Comparison of ENCODE assay signal across 17 cellular contexts in the genomic region with DNA sequence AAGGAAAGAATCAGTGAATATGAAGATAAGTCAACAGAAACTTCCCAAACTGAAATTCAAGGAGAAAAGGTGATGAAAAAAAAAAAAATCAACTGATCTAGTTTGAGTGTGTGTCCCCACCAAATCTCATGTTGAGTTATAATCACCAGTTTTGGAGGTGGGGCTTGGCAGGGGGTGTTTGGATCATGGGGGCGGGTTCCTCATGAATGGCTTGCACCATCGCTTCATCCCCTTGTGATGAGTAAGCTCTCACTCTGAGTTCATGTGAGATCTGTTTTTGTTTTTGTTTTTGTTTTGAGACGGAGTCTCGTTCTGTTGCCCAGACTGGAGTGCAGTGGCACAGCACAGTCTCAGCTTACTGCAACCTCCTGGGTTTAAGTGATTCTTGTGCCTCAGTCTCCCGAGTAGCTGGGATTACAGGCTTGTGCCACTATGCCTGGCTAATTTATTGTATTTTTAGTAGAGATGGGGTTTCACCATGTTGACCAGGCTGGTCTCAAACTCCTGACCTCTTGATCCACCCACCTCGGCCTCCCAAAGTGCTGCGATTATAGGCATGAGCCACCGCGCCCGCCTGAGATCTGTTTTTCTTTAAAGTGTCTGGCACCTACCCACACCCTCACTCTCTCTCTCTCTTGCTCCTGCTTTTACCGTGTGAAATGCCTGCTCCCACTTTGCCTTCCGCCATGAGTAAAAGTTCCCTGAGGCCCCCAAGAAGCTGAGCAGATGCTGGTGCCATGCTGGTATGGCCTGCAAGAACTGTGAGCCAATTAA. TPM values are rescaled to one million over a fixed set of nuclear protein-coding genes. Genes with fewer than 3 reads are reported as not detected.
DNase-seq lines count a peak whose midpoint lies in the region; ATAC-seq and TF ChIP-seq lines count a peak whose summit lies in the region.
"Had no signal": no experiment of that assay in that cellular context is flagged by ENCODE, and none has a peak within 500 bp of the region (broad histone marks: within the 10 kb centered on the region; RNA-seq: fewer than 3 reads in every experiment).

No MANE protein-coding gene starts in this region.

- DNase-seq in Calu3 (no peak), endodermal cell (peak; percentile 22), neural crest cell (ENCODE audit: low read depth, low spot score) (no peak), right cardiac atrium (no peak), SKM-1 (lab: John Stamatoyannopoulos, UW; ENCODE audit: unreplicated experiment) (no peak)
- DNase-seq: activated naive CD4-positive, alpha-beta T cell treated with Interleukin-2 at 50 U/mL for 16 hours; HFFc6; Karpas-422; NCI-H1417; NCI-H69; T-helper 1 cell had no signal

- no peaks in the 10 kb centered on the region for H3K27me3 Mint-ChIP-seq in Calu3 (ENCODE audit: unreplicated experiment)
- H3K27me3 Mint-ChIP-seq in endodermal cell (ENCODE audit: insufficient read depth): peaks cover 78% of the 10 kb centered on the region
- H3K27me3 Mint-ChIP-seq in neural crest cell (ENCODE audit: low read depth): peaks cover 49% of the 10 kb centered on the region

- H3K27ac Mint-ChIP-seq in Calu3 (ENCODE audit: unreplicated experiment): peak overlapping the region; percentile 15
- no peak overlapping the region for H3K27ac Mint-ChIP-seq in endodermal cell
- no peak overlapping the region for H3K27ac Mint-ChIP-seq in neural crest cell (ENCODE audit: unreplicated experiment)
- H3K27ac Mint-ChIP-seq: HFFc6 had no signal

- no TSS peak for BruUV-seq in Calu3 (replicated peaks; lab: Mats Ljungman, UMichigan)

- H3K4me1 ChIP-seq in endodermal cell (ENCODE audit: control insufficient read depth, insufficient read depth, low read length) (peaks cover 6% of the 10 kb centered on the region), right cardiac atrium (ENCODE audit: control insufficient read depth, insufficient read depth, low read length) (no peaks in the 10 kb centered on the region)

- H3K9me3 ChIP-seq in endodermal cell (ENCODE audit: control insufficient read depth, low read length) (no peaks in the 10 kb centered on the region), right cardiac atrium (ENCODE audit: control insufficient read depth, low read length) (no peaks in the 10 kb centered on the region)
- H3K9me3 ChIP-seq: ovary had no signal

- ATAC-seq in GM18520 (IDR thresholded peaks at IDR 0.05; ENCODE audit: unreplicated experiment) (peak; percentile 26), HG02852 (IDR thresholded peaks at IDR 0.05; ENCODE audit: unreplicated experiment) (no peak), GM19395 (IDR thresholded peaks at IDR 0.05; ENCODE audit: unreplicated experiment) (no peak), right cardiac atrium (no peak)
- ATAC-seq: Right ventricle myocardium inferior had no signal

- H3K4me1 Mint-ChIP-seq in Calu3 (ENCODE audit: low read depth, unreplicated experiment): peaks cover 3% of the 10 kb centered on the region
- H3K4me1 Mint-ChIP-seq in endodermal cell: peaks cover 13% of the 10 kb centered on the region
- H3K4me1 Mint-ChIP-seq in neural crest cell: peaks cover 11% of the 10 kb centered on the region

- intact Hi-C loops in Calu3 (cut with micrococcal nuclease; ENCODE audit: unreplicated experiment) (no loop called here), right cardiac atrium (cut with DNase I) (no loop called here)

- no peak overlapping the region for H3K4me3 Mint-ChIP-seq in Calu3 (ENCODE audit: low read depth, unreplicated experiment)
- H3K4me3 Mint-ChIP-seq in endodermal cell: no peak overlapping the region
- peak overlapping the region; percentile 25 for H3K4me3 Mint-ChIP-seq in neural crest cell
- H3K4me3 Mint-ChIP-seq: HFFc6 had no signal

- no peak overlapping the region for H3K27ac ChIP-seq in endodermal cell (ENCODE audit: low read depth, low read length)
- H3K27ac ChIP-seq in right cardiac atrium (ENCODE audit: low read length): no peak overlapping the region
- H3K27ac ChIP-seq: coronary artery, ovary had no signal

- H3K9me3 Mint-ChIP-seq in Calu3 (ENCODE audit: low read depth, unreplicated experiment) (no peaks in the 10 kb centered on the region), endodermal cell (no peaks in the 10 kb centered on the region), neural crest cell (no peaks in the 10 kb centered on the region)
- H3K9me3 Mint-ChIP-seq: HFFc6 had no signal

- H3K9ac ChIP-seq in endodermal cell (ENCODE audit: extremely low read depth, low read length, poor library complexity, severe bottlenecking): no peak overlapping the region

- H3K36me3 Mint-ChIP-seq in Calu3 (ENCODE audit: insufficient read depth, unreplicated experiment): peaks cover 4% of the 10 kb centered on the region
- H3K36me3 Mint-ChIP-seq in endodermal cell (ENCODE audit: low read depth): no peaks in the 10 kb centered on the region
- no peaks in the 10 kb centered on the region for H3K36me3 Mint-ChIP-seq in neural crest cell (ENCODE audit: low read depth)

- H3K36me3 ChIP-seq in endodermal cell (ENCODE audit: control insufficient read depth, insufficient read depth, low read length): no peaks in the 10 kb centered on the region
- H3K36me3 ChIP-seq: ovary had no signal

- 88 to 93% methylated on average over 10 to 12 of the region's 12 CpGs for WGBS in endodermal cell (ENCODE audit: insufficient coverage in 1 of 2, insufficient read length in 1 of 2), 2 experiments
- 89% methylated on average over 12 of the region's 12 CpGs for WGBS in right cardiac atrium

- H3K4me3 ChIP-seq in endodermal cell (ENCODE audit: low read length): no peak overlapping the region
- H3K4me3 ChIP-seq in right cardiac atrium (ENCODE audit: low read length): no peak overlapping the region
- H3K4me3 ChIP-seq: coronary artery, ovary had no signal

- H3K27me3 ChIP-seq in endodermal cell (ENCODE audit: control insufficient read depth, insufficient read depth, low read length, poor library complexity, severe bottlenecking) (peaks cover 15% of the 10 kb centered on the region), right cardiac atrium (ENCODE audit: control insufficient read depth, insufficient read depth) (no peaks in the 10 kb centered on the region)
- H3K27me3 ChIP-seq: ovary had no signal

- no peak for TF ChIP-seq CTCF in Calu3 (IDR thresholded peaks at IDR 0.05; ENCODE audit: unreplicated experiment)
- TF ChIP-seq CTCF in endodermal cell (conservative IDR thresholded peaks at IDR 0.05): no peak
- no peak for TF ChIP-seq CTCF in neural crest cell (conservative IDR thresholded peaks at IDR 0.05)

- CTCF ChIA-PET in Calu3 (lab: Charles Lee): no interaction called here

RNA-seq across cellular contexts. Expression of a gene that starts 4.0 kb away (rescaled TPM):
- total RNA-seq in Calu3 (2022) (19.5 and 23.4 TPM in 2 replicates), endodermal cell (10 to 100 TPM; 30.3 to 32.4 TPM), neural crest cell (28.4 and 29.8 TPM in 2 replicates), right cardiac atrium (10 to 100 TPM; 24.7 to 40.0 (median 29.8) TPM)
- polyA plus RNA-seq in endodermal cell (2013, experiment 1 of 2): 16.2 TPM
- polyA plus RNA-seq in endodermal cell (2013, experiment 2 of 2): 16.9 TPM
- polyA plus RNA-seq in right cardiac atrium: 27.0 TPM

RNA-seq across cellular contexts. Expression of a gene that starts 9.0 kb away (rescaled TPM):
- total RNA-seq in Calu3 (2022): 17.9 and 18.8 TPM in 2 replicates
- 1 to 10 TPM; 2.6 to 2.7 TPM for total RNA-seq in endodermal cell
- polyA plus RNA-seq in endodermal cell (2013, experiment 1 of 2): 4.1 TPM
- polyA plus RNA-seq in endodermal cell (2013, experiment 2 of 2): 2.8 TPM
- total RNA-seq in neural crest cell: 0.58 TPM in 1 of 2 replicates, not detected in the other
- total RNA-seq in right cardiac atrium: 10 to 100 TPM in 3 of 4 donors, 1 to 10 TPM in 1; 9.9 to 14.6 (median 11.1) TPM
- 18.8 TPM for polyA plus RNA-seq in right cardiac atrium

RNA-seq across cellular contexts. Expression of a gene that starts 32.9 kb away (rescaled TPM):
- total RNA-seq in Calu3 (2022): 64.1 and 75.9 TPM in 2 replicates
- total RNA-seq in endodermal cell: 100 to 1,000 TPM; 117 to 138 TPM
- polyA plus RNA-seq in endodermal cell (2013, experiment 1 of 2): 151 TPM
- 154 TPM for polyA plus RNA-seq in endodermal cell (2013, experiment 2 of 2)
- 140 and 144 TPM in 2 replicates for total RNA-seq in neural crest cell
- total RNA-seq in right cardiac atrium: 100 to 1,000 TPM in 1 of 4 donors, 10 to 100 TPM in 3; 69.7 to 104 (median 94.7) TPM
- 91.9 TPM for polyA plus RNA-seq in right cardiac atrium
